19 cellular contexts compared by ENCODE assay signal in the genomic region with DNA sequence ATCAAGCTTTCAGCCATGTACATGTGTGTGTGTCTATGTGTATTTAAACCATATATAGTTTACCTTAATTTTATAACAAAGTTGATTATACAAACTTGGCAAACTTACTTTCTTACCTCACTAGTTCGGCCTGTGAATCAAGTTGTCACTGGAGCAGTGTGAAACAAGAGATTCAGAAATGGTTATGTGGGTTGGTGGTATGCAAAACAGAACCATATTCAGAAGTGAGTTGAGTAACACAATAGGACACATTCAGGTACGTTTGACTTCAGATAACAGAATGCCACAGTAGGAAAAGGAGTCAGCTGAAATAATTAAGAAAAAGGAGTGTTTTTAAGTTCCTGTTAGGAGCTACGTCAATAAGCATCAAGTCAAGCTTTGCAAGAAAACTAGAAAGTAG. TPM values are rescaled to one million over a fixed set of nuclear protein-coding genes. Genes with fewer than 3 reads are reported as not detected.
DNase-seq lines count a peak whose midpoint lies in the region; ATAC-seq, FAIRE-seq and TF ChIP-seq lines count a peak whose summit lies in the region.
"Had no signal": no experiment of that assay in that cellular context is flagged by ENCODE, and none has a peak within 500 bp of the region (broad histone marks: within the 10 kb centered on the region; RNA-seq: fewer than 3 reads in every experiment).

No MANE protein-coding gene starts in this region.

- DNase-seq in Caco-2 (no peak), GM12878 (ENCODE audit: low read depth, low spot score) (no peak), putamen (ENCODE audit: low spot score) (no peak), NCI-H446 (lab: John Stamatoyannopoulos, UW) (no peak), PC-9 (no peak)
- DNase-seq: activated B cell treated with CpG ODN at 0.5 μM for 24 hours; adrenal gland; central memory CD4-positive, alpha-beta T cell; effector CD8-positive, alpha-beta T cell; heart left ventricle; islet precursor cell; NCI-H1417; T-helper 1 cell; testis had no signal

- no peaks in the 10 kb centered on the region for H3K9me3 Mint-ChIP-seq in Caco-2 (ENCODE audit: unreplicated experiment)
- H3K9me3 Mint-ChIP-seq: activated B cell treated with CpG ODN at 0.5 μM for 24 hours had no signal

- TF ChIP-seq EP300 in GM12878 (IDR thresholded peaks at IDR 0.05; ENCODE audit: borderline replicate concordance in 1 of 2, control insufficient read depth in 1 of 2, low read depth in 2 of 2, low read length in 2 of 2) = no peak

- H3K9ac ChIP-seq in GM12878 (ENCODE audit: control insufficient read depth, insufficient read depth, low read length) = no peak overlapping the region

- CTCF ChIA-PET in Caco-2 (lab: Charles Lee) = no interaction called here
- CTCF ChIA-PET in GM12878 (lab: Yijun Ruan, JAX) = interaction anchor here (0.8 to 1.5 kb wide), 6 partner anchors 13 to 207 kb away, joined by 3 to 6 read pairs (median 3); a partner anchor contains a TSS
- CTCF ChIA-PET in PC-9 (lab: Charles Lee) = no interaction called here

- 51% methylated on average over 3 of the region's 3 CpGs for WGBS in GM12878 (ENCODE audit: insufficient coverage, insufficient replicate concordance, low lambda C conversion rate, missing lambda C conversion rate)

- BruUV-seq in Caco-2 (replicated peaks; lab: Mats Ljungman, UMichigan) = no TSS peak
- no TSS peak for BruUV-seq in GM12878 (replicated peaks; lab: Mats Ljungman, UMichigan)
- BruUV-seq in PC-9 (replicated peaks; lab: Mats Ljungman, UMichigan) = no TSS peak

- peak overlapping the region; percentile 6 for H3K27ac Mint-ChIP-seq in Caco-2 (ENCODE audit: unreplicated experiment)
- H3K27ac Mint-ChIP-seq: activated B cell treated with CpG ODN at 0.5 μM for 24 hours had no signal

- POLR2A ChIA-PET in Caco-2 (lab: Charles Lee) = no interaction called here
- POLR2A ChIA-PET in GM12878 (lab: Charles Lee) = no interaction called here
- POLR2A ChIA-PET in PC-9 (lab: Charles Lee; ENCODE audit: unreplicated experiment) = no interaction called here

- H3K4me3 ChIP-seq in Caco-2 (ENCODE audit: low read depth, low read length) = no peak overlapping the region
- no peak overlapping the region for H3K4me3 ChIP-seq in GM12878
- H3K4me3 ChIP-seq in PC-9 = no peak overlapping the region
- H3K4me3 ChIP-seq: adrenal gland, heart left ventricle, right atrium auricular region, testis had no signal

- RAD21 ChIA-PET in GM12878 (lab: Charles Lee; ENCODE audit: unreplicated experiment) = no interaction called here

- TF ChIP-seq POLR2A in GM12878 (IDR thresholded peaks at IDR 0.05; ENCODE audit: low read depth, low read length) = no peak

- FAIRE-seq in GM12878 (lab: Jason Lieb, UNC) = no peak

- no peaks in the 10 kb centered on the region for H3K79me2 ChIP-seq in GM12878 (ENCODE audit: control insufficient read depth, insufficient read depth, low read length)
- no peaks in the 10 kb centered on the region; the same call in 1 of the 2 replicates for H3K79me2 ChIP-seq in PC-9 (ENCODE audit: low read depth)

- no peak overlapping the region; the same call in 1 of the 2 replicates for H3K4me2 ChIP-seq in GM12878 (ENCODE audit: control insufficient read depth, insufficient read depth)
- H3K4me2 ChIP-seq in PC-9 = no peak overlapping the region

- H3K9me3 ChIP-seq in Caco-2 = no peaks in the 10 kb centered on the region
- no peaks in the 10 kb centered on the region for H3K9me3 ChIP-seq in GM12878 (replicated peaks; ENCODE audit: control insufficient read depth, insufficient read depth, low read length)
- no peaks in the 10 kb centered on the region for H3K9me3 ChIP-seq in PC-9 (ENCODE audit: insufficient read depth, low read depth)
- H3K9me3 ChIP-seq: adrenal gland, heart left ventricle, right atrium auricular region, testis had no signal

- TF ChIP-seq CTCF in Caco-2 (IDR thresholded peaks at IDR 0.05; ENCODE audit: insufficient read depth in 1 of 2, low read depth in 1 of 2, low read length in 1 of 2, severe bottlenecking in 1 of 2, unreplicated experiment in 1 of 2) = no peak
- no peak for TF ChIP-seq CTCF in GM12878 (IDR thresholded peaks at IDR 0.05 in 2 of 3, conservative IDR thresholded peaks at IDR 0.05 in 1 of 3; ENCODE audit: control insufficient read depth in 2 of 3, extremely low read depth in 1 of 3, insufficient read depth in 1 of 3, low read depth in 3 of 3, low read length in 3 of 3)
- TF ChIP-seq CTCF in PC-9 (conservative IDR thresholded peaks at IDR 0.05) = no peak

- no peak for TF ChIP-seq RAD21 in GM12878 (IDR thresholded peaks at IDR 0.05; ENCODE audit: insufficient read depth, low read depth, low read length)

- H3K27me3 Mint-ChIP-seq in Caco-2 (ENCODE audit: insufficient read depth, unreplicated experiment) = no peaks in the 10 kb centered on the region
- H3K27me3 Mint-ChIP-seq: activated B cell treated with CpG ODN at 0.5 μM for 24 hours had no signal

- intact Hi-C loops in Caco-2 (cut with micrococcal nuclease; ENCODE audit: unreplicated experiment) = no loop called here
- intact Hi-C loops in GM12878 (cut with micrococcal nuclease; ENCODE audit: unreplicated experiment) = no loop called here
- intact Hi-C loops in PC-9 (cut with micrococcal nuclease; ENCODE audit: unreplicated experiment) = loop anchor here (10.0 kb wide), 1 partner anchor 339 kb away; no protein-coding TSS in a partner anchor

- H3K27ac ChIP-seq in GM12878 (ENCODE audit: control insufficient read depth, insufficient read depth) (no peak overlapping the region), PC-9 (no peak overlapping the region)
- H3K27ac ChIP-seq: adrenal gland, heart left ventricle, right atrium auricular region, testis had no signal

- no peak overlapping the region for H3K4me3 Mint-ChIP-seq in Caco-2 (ENCODE audit: unreplicated experiment)
- H3K4me3 Mint-ChIP-seq: activated B cell treated with CpG ODN at 0.5 μM for 24 hours had no signal

- H4K20me1 ChIP-seq in GM12878 (ENCODE audit: control insufficient read depth, insufficient read depth) (no peaks in the 10 kb centered on the region), PC-9 (ENCODE audit: insufficient read depth) (peaks cover 7% of the 10 kb centered on the region; the same call in 1 of the 2 replicates)

- H3K4me1 ChIP-seq in Caco-2 (0 out of 2 replicates have a peak, but pooled peaks cover 3% of the 10 kb centered on the region), GM12878 (ENCODE audit: control insufficient read depth, insufficient read depth, low read length) (peaks cover 3% of the 10 kb centered on the region; the same call in 1 of the 2 replicates), PC-9 (replicated peaks; ENCODE audit: insufficient read depth) (no peaks in the 10 kb centered on the region)
- H3K4me1 ChIP-seq: right atrium auricular region, testis had no signal

- no peaks in the 10 kb centered on the region for H3K4me1 Mint-ChIP-seq in Caco-2 (ENCODE audit: low read depth, unreplicated experiment)
- H3K4me1 Mint-ChIP-seq: activated B cell treated with CpG ODN at 0.5 μM for 24 hours had no signal

- no peaks in the 10 kb centered on the region for H3K27me3 ChIP-seq in Caco-2 (replicated peaks; ENCODE audit: control insufficient read depth, insufficient read depth, low read length)
- no peaks in the 10 kb centered on the region for H3K27me3 ChIP-seq in GM12878 (replicated peaks in 1 of 2; ENCODE audit: control insufficient read depth in 2 of 2, insufficient read depth in 2 of 2, low read length in 1 of 2)
- no peaks in the 10 kb centered on the region for H3K27me3 ChIP-seq in PC-9 (ENCODE audit: insufficient read depth, low read depth)
- H3K27me3 ChIP-seq: adrenal gland, heart left ventricle, right atrium auricular region, testis had no signal

- H2AFZ ChIP-seq in GM12878 (ENCODE audit: control insufficient read depth, low read depth, low read length) (no peak overlapping the region), PC-9 (no peak overlapping the region)

- SMC1A ChIA-PET in GM12878 (lab: Charles Lee; ENCODE audit: uncharacterized antibody, unreplicated experiment) = interaction anchor here (0.7 to 2.0 kb wide), 7 partner anchors 16 to 229 kb away, joined by 3 to 9 read pairs (median 3); no protein-coding TSS in a partner anchor

- ATAC-seq in GM18508 (IDR thresholded peaks at IDR 0.05; ENCODE audit: insufficient read depth, unreplicated experiment) = peak; percentile 58
- ATAC-seq in HG02852 (IDR thresholded peaks at IDR 0.05; ENCODE audit: unreplicated experiment) = peak; percentile 82
- ATAC-seq in GM12878 = peak; percentile 81
- no peak for ATAC-seq in HG02884 (IDR thresholded peaks at IDR 0.05; ENCODE audit: unreplicated experiment)
- ATAC-seq: heart left ventricle, Right ventricle myocardium inferior had no signal

- in situ Hi-C loops in GM12878 (cut with MboI) = no loop called here

- peaks cover 94% of the 10 kb centered on the region for H3K36me3 Mint-ChIP-seq in Caco-2 (ENCODE audit: insufficient read depth, unreplicated experiment)

- H3K36me3 ChIP-seq in Caco-2 (ENCODE audit: control insufficient read depth, insufficient read depth, low read length) (no peaks in the 10 kb centered on the region), GM12878 (ENCODE audit: control insufficient read depth in 2 of 2, insufficient read depth in 2 of 2, low read length in 1 of 2) (peaks cover 4 to 31% of the 10 kb centered on the region in 2 experiments), PC-9 (ENCODE audit: low read depth) (peaks cover 49% of the 10 kb centered on the region)

- H3K9me2 ChIP-seq in PC-9 (ENCODE audit: insufficient read depth) = no peaks in the 10 kb centered on the region

- H3F3A ChIP-seq in PC-9 (ENCODE audit: insufficient read depth, low read depth) = peaks cover 13% of the 10 kb centered on the region; the same call in 1 of the 2 replicates

RNA-seq across cellular contexts. Expression of a gene that starts 21.5 kb away (rescaled TPM):
- 15.6 and 18.8 TPM in 2 replicates for total RNA-seq in Caco-2 (2022)
- total RNA-seq in GM12878 (2013; cell fraction: nucleolus; rRNA removed) = 25.9 and 29.7 TPM in 2 replicates
- total RNA-seq in GM12878 (2014; rRNA removed) = 10.4 and 11.7 TPM in 2 replicates
- total RNA-seq in GM12878 (2014; rRNA removed; fragmentation: Illumina TruSeq; extraction: Trizol) = 15.5 and 17.3 TPM in 2 replicates
- total RNA-seq in GM12878 (2021) = 10.4 and 10.8 TPM in 2 replicates
- 12.7 TPM for polyA plus RNA-seq in GM12878 (2011; ENCODE audit: low read depth)
- polyA plus RNA-seq in GM12878 (2011; rRNA removed) = 6.2 and 11.6 TPM in 2 replicates
- 1.3 and 1.7 TPM in 2 replicates for polyA plus RNA-seq in GM12878 (2011; cell fraction: cytosol; rRNA removed)
- polyA plus RNA-seq in GM12878 (2011; cell fraction: nucleus; rRNA removed) = 4.2 and 5.8 TPM in 2 replicates
- polyA plus RNA-seq in GM12878 (2012) = 12.0 and 15.5 TPM in 2 replicates
- 14.6 and 15.7 TPM in 2 replicates for polyA plus RNA-seq in GM12878 (2014; fragmentation: Illumina TruSeq; extraction: Trizol)
- 10 to 100 TPM in 1 of 2 experiments, 1 to 10 TPM in 1; 7.1 to 11.2 TPM for polyA plus RNA-seq in GM12878 (2014; fragmentation: Nextera tagmentation; extraction: Ambion mirVana)
- 13.4 and 16.9 TPM in 2 replicates for polyA plus RNA-seq in GM12878 (2014; rRNA removed)
- 10 to 100 TPM; 18.9 to 19.9 TPM for polyA plus RNA-seq in GM12878 (2016; fragmentation: Nextera tagmentation; extraction: Ambion mirVana)
- polyA minus RNA-seq in GM12878 (2011; rRNA and poly(A)+ RNA removed) = 1.6 and 4.1 TPM in 2 replicates
- polyA minus RNA-seq in GM12878 (2011; cell fraction: cytosol; rRNA and poly(A)+ RNA removed) = 0.94 and 2.3 TPM in 2 replicates
- polyA minus RNA-seq in GM12878 (2011; cell fraction: nucleus; rRNA and poly(A)+ RNA removed) = 4.6 and 8.0 TPM in 2 replicates
- 11.6 and 17.4 TPM in 2 replicates for total RNA-seq in PC-9 (2021)

RNA-seq across cellular contexts. Expression of a gene that starts 42.0 kb away (rescaled TPM):
- total RNA-seq in Caco-2 (2022) = 59.7 and 66.9 TPM in 2 replicates
- total RNA-seq in GM12878 (2013; cell fraction: nucleolus; rRNA removed) = 69.0 and 71.8 TPM in 2 replicates
- 32.2 and 38.0 TPM in 2 replicates for total RNA-seq in GM12878 (2014; rRNA removed)
- 37.5 and 39.5 TPM in 2 replicates for total RNA-seq in GM12878 (2014; rRNA removed; fragmentation: Illumina TruSeq; extraction: Trizol)
- 32.4 and 39.5 TPM in 2 replicates for total RNA-seq in GM12878 (2021)
- 10.7 TPM for polyA plus RNA-seq in GM12878 (2011; ENCODE audit: low read depth)
- polyA plus RNA-seq in GM12878 (2011; rRNA removed) = 34.1 and 52.0 TPM in 2 replicates
- polyA plus RNA-seq in GM12878 (2011; cell fraction: cytosol; rRNA removed) = 16.2 and 16.7 TPM in 2 replicates
- 26.2 and 31.1 TPM in 2 replicates for polyA plus RNA-seq in GM12878 (2011; cell fraction: nucleus; rRNA removed)
- 19.2 and 23.0 TPM in 2 replicates for polyA plus RNA-seq in GM12878 (2012)
- polyA plus RNA-seq in GM12878 (2014; fragmentation: Illumina TruSeq; extraction: Trizol) = 38.0 and 44.0 TPM in 2 replicates
- 10 to 100 TPM; 14.7 to 21.5 TPM for polyA plus RNA-seq in GM12878 (2014; fragmentation: Nextera tagmentation; extraction: Ambion mirVana)
- 22.7 and 29.2 TPM in 2 replicates for polyA plus RNA-seq in GM12878 (2014; rRNA removed)
- polyA plus RNA-seq in GM12878 (2016; fragmentation: Nextera tagmentation; extraction: Ambion mirVana) = 10 to 100 TPM; 62.5 to 70.9 TPM
- polyA minus RNA-seq in GM12878 (2011; rRNA and poly(A)+ RNA removed) = 27.1 and 40.6 TPM in 2 replicates
- polyA minus RNA-seq in GM12878 (2011; cell fraction: cytosol; rRNA and poly(A)+ RNA removed) = 9.1 and 14.8 TPM in 2 replicates
- 24.4 and 36.5 TPM in 2 replicates for polyA minus RNA-seq in GM12878 (2011; cell fraction: nucleus; rRNA and poly(A)+ RNA removed)
- 38.6 and 40.2 TPM in 2 replicates for total RNA-seq in PC-9 (2021)

RNA-seq across cellular contexts. Expression of a gene that starts 42.5 kb away (rescaled TPM):
- 20.7 and 21.4 TPM in 2 replicates for total RNA-seq in Caco-2 (2022)
- 37.0 and 38.7 TPM in 2 replicates for total RNA-seq in GM12878 (2013; cell fraction: nucleolus; rRNA removed)
- 19.2 and 22.5 TPM in 2 replicates for total RNA-seq in GM12878 (2014; rRNA removed)
- 12.9 TPM in 2 replicates for total RNA-seq in GM12878 (2014; rRNA removed; fragmentation: Illumina TruSeq; extraction: Trizol)
- total RNA-seq in GM12878 (2021) = 15.3 and 15.4 TPM in 2 replicates
- 8.1 TPM for polyA plus RNA-seq in GM12878 (2011; ENCODE audit: low read depth)
- 30.6 and 36.3 TPM in 2 replicates for polyA plus RNA-seq in GM12878 (2011; rRNA removed)
- 17.1 and 19.6 TPM in 2 replicates for polyA plus RNA-seq in GM12878 (2011; cell fraction: cytosol; rRNA removed)
- polyA plus RNA-seq in GM12878 (2011; cell fraction: nucleus; rRNA removed) = 40.6 and 45.5 TPM in 2 replicates
- polyA plus RNA-seq in GM12878 (2012) = 7.3 and 8.6 TPM in 2 replicates
- polyA plus RNA-seq in GM12878 (2014; fragmentation: Illumina TruSeq; extraction: Trizol) = 18.3 and 21.1 TPM in 2 replicates
- 1 to 10 TPM; 5.0 to 5.3 TPM for polyA plus RNA-seq in GM12878 (2014; fragmentation: Nextera tagmentation; extraction: Ambion mirVana)
- polyA plus RNA-seq in GM12878 (2014; rRNA removed) = 21.4 and 21.5 TPM in 2 replicates
- 1 to 10 TPM; 8.3 to 9.6 TPM for polyA plus RNA-seq in GM12878 (2016; fragmentation: Nextera tagmentation; extraction: Ambion mirVana)
- polyA minus RNA-seq in GM12878 (2011; rRNA and poly(A)+ RNA removed) = 22.3 and 29.3 TPM in 2 replicates
- polyA minus RNA-seq in GM12878 (2011; cell fraction: cytosol; rRNA and poly(A)+ RNA removed) = 7.6 and 10.9 TPM in 2 replicates
- polyA minus RNA-seq in GM12878 (2011; cell fraction: nucleus; rRNA and poly(A)+ RNA removed) = 17.0 and 23.5 TPM in 2 replicates
- 17.0 and 19.3 TPM in 2 replicates for total RNA-seq in PC-9 (2021)
